8 cellular contexts compared by ENCODE assay signal in genomic region chr2:20186078-20186854, GRCh38. TPM values are rescaled to one million over a fixed set of nuclear protein-coding genes. Genes with fewer than 3 reads are reported as not detected.
A peak's percentile ranks its signal among the peaks of the same experiment; 100 is the strongest.
DNase-seq lines count a peak whose midpoint lies in the region; ATAC-seq, FAIRE-seq and TF ChIP-seq lines count a peak whose summit lies in the region.

No MANE protein-coding gene starts in this region.

- intact Hi-C loops in mucosa of descending colon (cut with DNase I, micrococcal nuclease): no loop called here

- peak; percentile 92 for ATAC-seq in mucosa of descending colon
- no peak for ATAC-seq in activated T-helper 17 cell treated with anti-CD3 and anti-CD28 coated beads, Interleukin-2, amount 50 U/mL, for 72 hours (replicated peaks)
- no peak for ATAC-seq in effector memory CD8-positive, alpha-beta T cell (replicated peaks)
- ATAC-seq in activated CD4-positive, CD25-positive, alpha-beta regulatory T cell treated with anti-CD3 and anti-CD28 coated beads, Interleukin-2, amount 50 U/mL, for 24 hours: no peak

- H3K4me3 Mint-ChIP-seq in astrocyte (ENCODE audit: unreplicated experiment): no peak overlapping the region
- no peak overlapping the region for H3K4me3 Mint-ChIP-seq in activated T-helper 17 cell treated with anti-CD3 and anti-CD28 coated beads, Interleukin-2, amount 50 U/mL, for 72 hours
- H3K4me3 Mint-ChIP-seq in effector memory CD8-positive, alpha-beta T cell: no peak overlapping the region

- peaks cover 2% of the 10 kb centered on the region for H3K36me3 Mint-ChIP-seq in astrocyte (ENCODE audit: low read depth, unreplicated experiment)
- no peaks in the 10 kb centered on the region for H3K36me3 Mint-ChIP-seq in activated T-helper 17 cell treated with anti-CD3 and anti-CD28 coated beads, Interleukin-2, amount 50 U/mL, for 72 hours (ENCODE audit: low read depth)
- no peaks in the 10 kb centered on the region for H3K36me3 Mint-ChIP-seq in effector memory CD8-positive, alpha-beta T cell (ENCODE audit: insufficient read depth)

- peak overlapping the region in 9 of 10 experiments; percentile 9 to 33 (median 17); a peak in 8 of 20 replicates for H3K4me3 ChIP-seq in BLaER1 treated with 17β-estradiol and CSF1 and Interleukin-3, amounts not matched to agents 10 nM and 100 nM
- H3K4me3 ChIP-seq in HUES48 (ENCODE audit: low read depth, low read length): no peak overlapping the region
- no peak overlapping the region for H3K4me3 ChIP-seq in astrocyte (ENCODE audit: insufficient read depth, low read depth, low read length)
- no peak overlapping the region for H3K4me3 ChIP-seq in mucosa of descending colon

- H3K9me3 ChIP-seq in BLaER1 treated with 17β-estradiol and CSF1 and Interleukin-3, amounts not matched to agents 10 nM and 100 nM (replicated peaks in 1 of 11): no peaks in the 10 kb centered on the region
- H3K9me3 ChIP-seq in HUES48 (ENCODE audit: control insufficient read depth, insufficient read depth, low read length): no peaks in the 10 kb centered on the region
- no peaks in the 10 kb centered on the region for H3K9me3 ChIP-seq in astrocyte (ENCODE audit: insufficient read depth, low read depth, low read length)
- H3K9me3 ChIP-seq in mucosa of descending colon: no peaks in the 10 kb centered on the region

- peak overlapping the region; percentile 38 for H2AFZ ChIP-seq in astrocyte (ENCODE audit: low read depth, low read length)

- H3K27ac Mint-ChIP-seq in astrocyte (ENCODE audit: unreplicated experiment): peak overlapping the region; percentile 80
- no peak overlapping the region for H3K27ac Mint-ChIP-seq in activated T-helper 17 cell treated with anti-CD3 and anti-CD28 coated beads, Interleukin-2, amount 50 U/mL, for 72 hours
- H3K27ac Mint-ChIP-seq in effector memory CD8-positive, alpha-beta T cell: no peak overlapping the region

- peak overlapping the region; percentile 58 to 81 (median 66) for H3K9ac ChIP-seq in BLaER1 treated with 17β-estradiol and CSF1 and Interleukin-3, amounts not matched to agents 10 nM and 100 nM
- H3K9ac ChIP-seq in HUES48 (ENCODE audit: low read depth, low read length) (no peak overlapping the region), astrocyte (ENCODE audit: low read length) (peak overlapping the region; percentile 74)

- H3K79me2 ChIP-seq in astrocyte (ENCODE audit: insufficient read depth, low read length): no peaks in the 10 kb centered on the region

- peaks cover 43% of the 10 kb centered on the region for H3K4me1 Mint-ChIP-seq in astrocyte (ENCODE audit: low read depth, unreplicated experiment)
- H3K4me1 Mint-ChIP-seq in activated T-helper 17 cell treated with anti-CD3 and anti-CD28 coated beads, Interleukin-2, amount 50 U/mL, for 72 hours: no peaks in the 10 kb centered on the region
- H3K4me1 Mint-ChIP-seq in effector memory CD8-positive, alpha-beta T cell (ENCODE audit: low read depth in 2 of 2): peaks cover 0 to 1% of the 10 kb centered on the region in 2 donors

- H3K4me1 ChIP-seq in BLaER1 treated with 17β-estradiol and CSF1 and Interleukin-3, amounts not matched to agents 10 nM and 100 nM: peaks cover 42 to 52% (median 44%) of the 10 kb centered on the region in 10 experiments
- peaks cover 49% of the 10 kb centered on the region for H3K4me1 ChIP-seq in HUES48 (ENCODE audit: control insufficient read depth, insufficient read depth, low read length)
- peaks cover 53% of the 10 kb centered on the region for H3K4me1 ChIP-seq in astrocyte (ENCODE audit: insufficient read depth, low read length)
- H3K4me1 ChIP-seq in mucosa of descending colon (ENCODE audit: low read depth): peaks cover 24% of the 10 kb centered on the region

- H3K27me3 ChIP-seq in BLaER1 treated with 17β-estradiol and CSF1 and Interleukin-3, amounts not matched to agents 10 nM and 100 nM: no peaks in the 10 kb centered on the region
- H3K27me3 ChIP-seq in HUES48 (ENCODE audit: control insufficient read depth, insufficient read depth, low read length) (no peaks in the 10 kb centered on the region), astrocyte (ENCODE audit: insufficient read depth, low read length) (no peaks in the 10 kb centered on the region)

- H3K36me3 ChIP-seq in BLaER1 treated with 17β-estradiol and CSF1 and Interleukin-3, amounts not matched to agents 10 nM and 100 nM: no peaks in the 10 kb centered on the region
- no peaks in the 10 kb centered on the region for H3K36me3 ChIP-seq in HUES48 (ENCODE audit: control insufficient read depth, insufficient read depth, low read length)
- H3K36me3 ChIP-seq in astrocyte (ENCODE audit: insufficient read depth, low read length): no peaks in the 10 kb centered on the region
- no peaks in the 10 kb centered on the region for H3K36me3 ChIP-seq in mucosa of descending colon (ENCODE audit: low read depth)

- no peak for FAIRE-seq in astrocyte (lab: Jason Lieb, UNC)

- H3K27ac ChIP-seq in BLaER1 treated with 17β-estradiol and CSF1 and Interleukin-3, amounts not matched to agents 10 nM and 100 nM: peak overlapping the region; percentile 48 to 90 (median 80)
- H3K27ac ChIP-seq in HUES48 (ENCODE audit: low read depth, low read length) (peak overlapping the region; percentile 64), astrocyte (ENCODE audit: low read depth, low read length) (peak overlapping the region; percentile 95)

- no peak for TF ChIP-seq CTCF in astrocyte (IDR thresholded peaks at IDR 0.05; ENCODE audit: insufficient read depth, low read depth, low read length)
- TF ChIP-seq CTCF in mucosa of descending colon (IDR thresholded peaks at IDR 0.05): no peak

- no peaks in the 10 kb centered on the region for H3K9me3 Mint-ChIP-seq in astrocyte (ENCODE audit: unreplicated experiment)
- H3K9me3 Mint-ChIP-seq in activated T-helper 17 cell treated with anti-CD3 and anti-CD28 coated beads, Interleukin-2, amount 50 U/mL, for 72 hours: no peaks in the 10 kb centered on the region
- no peaks in the 10 kb centered on the region for H3K9me3 Mint-ChIP-seq in effector memory CD8-positive, alpha-beta T cell

- peak overlapping the region; percentile 80 to 97 (median 91) for H3K4me2 ChIP-seq in BLaER1 treated with 17β-estradiol and CSF1 and Interleukin-3, amounts not matched to agents 10 nM and 100 nM
- H3K4me2 ChIP-seq in astrocyte (ENCODE audit: low read length): peak overlapping the region; percentile 70

- no peaks in the 10 kb centered on the region for H4K20me1 ChIP-seq in BLaER1 treated with 17β-estradiol and CSF1 and Interleukin-3, amounts not matched to agents 10 nM and 100 nM
- H4K20me1 ChIP-seq in astrocyte (ENCODE audit: insufficient read depth, low read length): no peaks in the 10 kb centered on the region

- H3K27me3 Mint-ChIP-seq in astrocyte (ENCODE audit: low read depth, unreplicated experiment): peaks cover 2% of the 10 kb centered on the region
- peaks cover 12% of the 10 kb centered on the region for H3K27me3 Mint-ChIP-seq in activated T-helper 17 cell treated with anti-CD3 and anti-CD28 coated beads, Interleukin-2, amount 50 U/mL, for 72 hours
- H3K27me3 Mint-ChIP-seq in effector memory CD8-positive, alpha-beta T cell: peaks cover 21 to 45% of the 10 kb centered on the region in 2 donors

- DNase-seq in astrocyte (ENCODE audit: low read depth) (peak; percentile 47), mucosa of descending colon (peak; percentile 65 to 92 (median 72)), NCI-H187 treated with DMSO at 0.1 percent for 48 hours (lab: John Stamatoyannopoulos, UW) (no peak)
- no peak for DNase-seq in effector memory CD8-positive, alpha-beta T cell

RNA-seq across cellular contexts. Expression of gene SDC1, which starts 38.7 kb away (rescaled TPM):
- total RNA-seq in astrocyte (74.3 and 92.7 TPM in 2 replicates), mucosa of descending colon (100 to 1,000 TPM in 2 of 3 donors, 10 to 100 TPM in 1; 65.3 to 170 (median 162) TPM)
- total RNA-seq in activated T-helper 17 cell treated with anti-CD3 and anti-CD28 coated beads, Interleukin-2, amount 50 U/mL, for 72 hours: under 1 TPM in 1 of 2 donors, not detected in 1; 0.30 TPM

Comparison
In these comparisons a context has a peak if more than half of its experiments do, and no peak if none do; other contexts are left out.
1. H3K4me3 ChIP-seq: peak in BLaER1 treated with 17β-estradiol and CSF1 and Interleukin-3, amounts not matched to agents 10 nM and 100 nM (9 of 10); none in HUES48 (single experiment), astrocyte (single experiment) and mucosa of descending colon (single experiment).
2. DNase-seq: peak in astrocyte (single experiment) and mucosa of descending colon (3 of 3); none in effector memory CD8-positive, alpha-beta T cell (0 of 3) and NCI-H187 treated with DMSO at 0.1 percent for 48 hours (single experiment).
3. RNA of gene SDC1, which starts 38.7 kb away (total RNA-seq): 65.3 to 170 TPM in mucosa of descending colon and 74.3 to 92.7 TPM in astrocyte; 0.30 TPM in activated T-helper 17 cell treated with anti-CD3 and anti-CD28 coated beads, Interleukin-2, amount 50 U/mL, for 72 hours; every median in the first group is over 10 times any median in the second.
4. Peak in every context shown above with its lines, with median percentiles within 50 percentile points of each other: H3K27ac ChIP-seq.